2 cellular contexts compared by ENCODE assay signal in the genomic region with DNA sequence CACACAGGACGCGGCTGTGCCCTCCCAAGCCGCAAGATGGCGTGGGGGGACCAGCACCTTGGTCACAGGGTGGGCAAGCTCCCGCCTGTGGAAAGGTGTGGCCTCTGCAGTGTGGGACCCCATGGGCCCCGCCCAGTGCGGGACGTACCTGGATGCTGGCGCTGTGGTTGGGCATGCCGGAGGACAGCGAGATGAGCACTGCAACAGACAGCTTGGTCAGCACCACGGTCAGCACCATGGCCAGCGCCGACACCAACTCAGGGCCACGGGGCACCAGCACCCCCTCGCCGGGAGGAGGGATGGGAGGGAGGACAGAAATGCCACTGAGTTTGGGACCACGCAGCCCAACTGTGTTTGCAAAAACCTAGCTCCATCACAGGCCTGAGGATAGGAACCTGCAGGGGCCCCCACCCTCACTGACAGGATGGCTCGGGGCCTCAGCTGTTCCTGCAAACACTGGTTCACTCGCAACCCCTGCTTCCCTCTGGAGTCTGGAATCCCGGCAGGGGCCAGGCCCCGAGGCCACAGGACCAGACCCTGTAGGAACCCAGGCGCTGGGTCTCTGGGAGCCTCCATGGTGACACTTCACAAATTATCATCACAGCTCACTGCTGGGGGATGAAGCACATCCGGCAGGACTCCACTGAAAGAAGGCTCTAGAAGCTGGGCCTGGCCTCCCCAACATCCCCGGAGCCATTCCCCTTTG.
TF ChIP-seq lines count a peak whose summit lies in the region.

No MANE protein-coding gene starts in this region.

TF ChIP-seq in GM23338, 12 proteins besides CTCF, POLR2A, EP300 and RAD21 (continued from another document):
- TF ChIP-seq, protein P1, sequence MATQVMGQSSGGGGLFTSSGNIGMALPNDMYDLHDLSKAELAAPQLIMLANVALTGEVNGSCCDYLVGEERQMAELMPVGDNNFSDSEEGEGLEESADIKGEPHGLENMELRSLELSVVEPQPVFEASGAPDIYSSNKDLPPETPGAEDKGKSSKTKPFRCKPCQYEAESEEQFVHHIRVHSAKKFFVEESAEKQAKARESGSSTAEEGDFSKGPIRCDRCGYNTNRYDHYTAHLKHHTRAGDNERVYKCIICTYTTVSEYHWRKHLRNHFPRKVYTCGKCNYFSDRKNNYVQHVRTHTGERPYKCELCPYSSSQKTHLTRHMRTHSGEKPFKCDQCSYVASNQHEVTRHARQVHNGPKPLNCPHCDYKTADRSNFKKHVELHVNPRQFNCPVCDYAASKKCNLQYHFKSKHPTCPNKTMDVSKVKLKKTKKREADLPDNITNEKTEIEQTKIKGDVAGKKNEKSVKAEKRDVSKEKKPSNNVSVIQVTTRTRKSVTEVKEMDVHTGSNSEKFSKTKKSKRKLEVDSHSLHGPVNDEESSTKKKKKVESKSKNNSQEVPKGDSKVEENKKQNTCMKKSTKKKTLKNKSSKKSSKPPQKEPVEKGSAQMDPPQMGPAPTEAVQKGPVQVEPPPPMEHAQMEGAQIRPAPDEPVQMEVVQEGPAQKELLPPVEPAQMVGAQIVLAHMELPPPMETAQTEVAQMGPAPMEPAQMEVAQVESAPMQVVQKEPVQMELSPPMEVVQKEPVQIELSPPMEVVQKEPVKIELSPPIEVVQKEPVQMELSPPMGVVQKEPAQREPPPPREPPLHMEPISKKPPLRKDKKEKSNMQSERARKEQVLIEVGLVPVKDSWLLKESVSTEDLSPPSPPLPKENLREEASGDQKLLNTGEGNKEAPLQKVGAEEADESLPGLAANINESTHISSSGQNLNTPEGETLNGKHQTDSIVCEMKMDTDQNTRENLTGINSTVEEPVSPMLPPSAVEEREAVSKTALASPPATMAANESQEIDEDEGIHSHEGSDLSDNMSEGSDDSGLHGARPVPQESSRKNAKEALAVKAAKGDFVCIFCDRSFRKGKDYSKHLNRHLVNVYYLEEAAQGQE (IDR thresholded peaks at IDR 0.05; ENCODE audit: unreplicated experiment): peak; percentile 95
- TF ChIP-seq, protein P2, sequence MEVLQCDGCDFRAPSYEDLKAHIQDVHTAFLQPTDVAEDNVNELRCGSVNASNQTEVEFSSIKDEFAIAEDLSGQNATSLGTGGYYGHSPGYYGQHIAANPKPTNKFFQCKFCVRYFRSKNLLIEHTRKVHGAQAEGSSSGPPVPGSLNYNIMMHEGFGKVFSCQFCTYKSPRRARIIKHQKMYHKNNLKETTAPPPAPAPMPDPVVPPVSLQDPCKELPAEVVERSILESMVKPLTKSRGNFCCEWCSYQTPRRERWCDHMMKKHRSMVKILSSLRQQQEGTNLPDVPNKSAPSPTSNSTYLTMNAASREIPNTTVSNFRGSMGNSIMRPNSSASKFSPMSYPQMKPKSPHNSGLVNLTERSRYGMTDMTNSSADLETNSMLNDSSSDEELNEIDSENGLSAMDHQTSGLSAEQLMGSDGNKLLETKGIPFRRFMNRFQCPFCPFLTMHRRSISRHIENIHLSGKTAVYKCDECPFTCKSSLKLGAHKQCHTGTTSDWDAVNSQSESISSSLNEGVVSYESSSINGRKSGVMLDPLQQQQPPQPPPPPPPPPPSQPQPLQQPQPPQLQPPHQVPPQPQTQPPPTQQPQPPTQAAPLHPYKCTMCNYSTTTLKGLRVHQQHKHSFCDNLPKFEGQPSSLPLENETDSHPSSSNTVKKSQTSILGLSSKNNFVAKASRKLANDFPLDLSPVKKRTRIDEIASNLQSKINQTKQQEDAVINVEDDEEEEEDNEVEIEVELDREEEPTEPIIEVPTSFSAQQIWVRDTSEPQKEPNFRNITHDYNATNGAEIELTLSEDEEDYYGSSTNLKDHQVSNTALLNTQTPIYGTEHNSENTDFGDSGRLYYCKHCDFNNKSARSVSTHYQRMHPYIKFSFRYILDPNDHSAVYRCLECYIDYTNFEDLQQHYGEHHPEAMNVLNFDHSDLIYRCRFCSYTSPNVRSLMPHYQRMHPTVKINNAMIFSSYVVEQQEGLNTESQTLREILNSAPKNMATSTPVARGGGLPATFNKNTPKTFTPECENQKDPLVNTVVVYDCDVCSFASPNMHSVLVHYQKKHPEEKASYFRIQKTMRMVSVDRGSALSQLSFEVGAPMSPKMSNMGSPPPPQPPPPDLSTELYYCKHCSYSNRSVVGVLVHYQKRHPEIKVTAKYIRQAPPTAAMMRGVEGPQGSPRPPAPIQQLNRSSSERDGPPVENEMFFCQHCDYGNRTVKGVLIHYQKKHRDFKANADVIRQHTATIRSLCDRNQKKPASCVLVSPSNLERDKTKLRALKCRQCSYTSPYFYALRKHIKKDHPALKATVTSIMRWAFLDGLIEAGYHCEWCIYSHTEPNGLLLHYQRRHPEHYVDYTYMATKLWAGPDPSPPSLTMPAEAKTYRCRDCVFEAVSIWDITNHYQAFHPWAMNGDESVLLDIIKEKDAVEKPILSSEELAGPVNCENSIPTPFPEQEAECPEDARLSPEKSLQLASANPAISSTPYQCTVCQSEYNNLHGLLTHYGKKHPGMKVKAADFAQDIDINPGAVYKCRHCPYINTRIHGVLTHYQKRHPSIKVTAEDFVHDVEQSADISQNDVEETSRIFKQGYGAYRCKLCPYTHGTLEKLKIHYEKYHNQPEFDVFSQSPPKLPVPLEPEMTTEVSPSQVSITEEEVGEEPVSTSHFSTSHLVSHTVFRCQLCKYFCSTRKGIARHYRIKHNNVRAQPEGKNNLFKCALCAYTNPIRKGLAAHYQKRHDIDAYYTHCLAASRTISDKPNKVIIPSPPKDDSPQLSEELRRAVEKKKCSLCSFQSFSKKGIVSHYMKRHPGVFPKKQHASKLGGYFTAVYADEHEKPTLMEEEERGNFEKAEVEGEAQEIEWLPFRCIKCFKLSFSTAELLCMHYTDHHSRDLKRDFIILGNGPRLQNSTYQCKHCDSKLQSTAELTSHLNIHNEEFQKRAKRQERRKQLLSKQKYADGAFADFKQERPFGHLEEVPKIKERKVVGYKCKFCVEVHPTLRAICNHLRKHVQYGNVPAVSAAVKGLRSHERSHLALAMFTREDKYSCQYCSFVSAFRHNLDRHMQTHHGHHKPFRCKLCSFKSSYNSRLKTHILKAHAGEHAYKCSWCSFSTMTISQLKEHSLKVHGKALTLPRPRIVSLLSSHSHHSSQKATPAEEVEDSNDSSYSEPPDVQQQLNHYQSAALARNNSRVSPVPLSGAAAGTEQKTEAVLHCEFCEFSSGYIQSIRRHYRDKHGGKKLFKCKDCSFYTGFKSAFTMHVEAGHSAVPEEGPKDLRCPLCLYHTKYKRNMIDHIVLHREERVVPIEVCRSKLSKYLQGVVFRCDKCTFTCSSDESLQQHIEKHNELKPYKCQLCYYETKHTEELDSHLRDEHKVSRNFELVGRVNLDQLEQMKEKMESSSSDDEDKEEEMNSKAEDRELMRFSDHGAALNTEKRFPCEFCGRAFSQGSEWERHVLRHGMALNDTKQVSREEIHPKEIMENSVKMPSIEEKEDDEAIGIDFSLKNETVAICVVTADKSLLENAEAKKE (CRISPR knock-in tag; IDR thresholded peaks at IDR 0.05): no peak

TF ChIP-seq in WTC11, 78 proteins besides CTCF, POLR2A, EP300 and RAD21 (continued from another document and continues in another):
- TF ChIP-seq, protein P3, sequence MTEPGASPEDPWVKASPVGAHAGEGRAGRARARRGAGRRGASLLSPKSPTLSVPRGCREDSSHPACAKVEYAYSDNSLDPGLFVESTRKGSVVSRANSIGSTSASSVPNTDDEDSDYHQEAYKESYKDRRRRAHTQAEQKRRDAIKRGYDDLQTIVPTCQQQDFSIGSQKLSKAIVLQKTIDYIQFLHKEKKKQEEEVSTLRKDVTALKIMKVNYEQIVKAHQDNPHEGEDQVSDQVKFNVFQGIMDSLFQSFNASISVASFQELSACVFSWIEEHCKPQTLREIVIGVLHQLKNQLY (CRISPR knock-in tag; IDR thresholded peaks at IDR 0.05): no peak
- TF ChIP-seq, protein P4, sequence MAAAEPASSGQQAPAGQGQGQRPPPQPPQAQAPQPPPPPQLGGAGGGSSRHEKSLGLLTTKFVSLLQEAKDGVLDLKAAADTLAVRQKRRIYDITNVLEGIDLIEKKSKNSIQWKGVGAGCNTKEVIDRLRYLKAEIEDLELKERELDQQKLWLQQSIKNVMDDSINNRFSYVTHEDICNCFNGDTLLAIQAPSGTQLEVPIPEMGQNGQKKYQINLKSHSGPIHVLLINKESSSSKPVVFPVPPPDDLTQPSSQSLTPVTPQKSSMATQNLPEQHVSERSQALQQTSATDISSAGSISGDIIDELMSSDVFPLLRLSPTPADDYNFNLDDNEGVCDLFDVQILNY (CRISPR knock-in tag; IDR thresholded peaks at IDR 0.05): no peak
- 0 out of 2 replicates have a peak, but pooled peaks have one; percentile 50 for TF ChIP-seq KAT7 (CRISPR knock-in tag; IDR thresholded peaks at IDR 0.05; ENCODE audit: borderline replicate concordance)
- TF ChIP-seq RORB (CRISPR knock-in tag; IDR thresholded peaks at IDR 0.05): no peak
- no peak for TF ChIP-seq NR2C2 (CRISPR knock-in tag; IDR thresholded peaks at IDR 0.05)
- TF ChIP-seq, protein P5, sequence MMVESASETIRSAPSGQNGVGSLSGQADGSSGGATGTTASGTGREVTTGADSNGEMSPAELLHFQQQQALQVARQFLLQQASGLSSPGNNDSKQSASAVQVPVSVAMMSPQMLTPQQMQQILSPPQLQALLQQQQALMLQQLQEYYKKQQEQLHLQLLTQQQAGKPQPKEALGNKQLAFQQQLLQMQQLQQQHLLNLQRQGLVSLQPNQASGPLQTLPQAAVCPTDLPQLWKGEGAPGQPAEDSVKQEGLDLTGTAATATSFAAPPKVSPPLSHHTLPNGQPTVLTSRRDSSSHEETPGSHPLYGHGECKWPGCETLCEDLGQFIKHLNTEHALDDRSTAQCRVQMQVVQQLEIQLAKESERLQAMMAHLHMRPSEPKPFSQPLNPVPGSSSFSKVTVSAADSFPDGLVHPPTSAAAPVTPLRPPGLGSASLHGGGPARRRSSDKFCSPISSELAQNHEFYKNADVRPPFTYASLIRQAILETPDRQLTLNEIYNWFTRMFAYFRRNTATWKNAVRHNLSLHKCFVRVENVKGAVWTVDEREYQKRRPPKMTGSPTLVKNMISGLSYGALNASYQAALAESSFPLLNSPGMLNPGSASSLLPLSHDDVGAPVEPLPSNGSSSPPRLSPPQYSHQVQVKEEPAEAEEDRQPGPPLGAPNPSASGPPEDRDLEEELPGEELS (CRISPR knock-in tag; IDR thresholded peaks at IDR 0.05): peak; percentile 79; the same call in 1 of the 2 replicates
- TF ChIP-seq TEAD1 (CRISPR knock-in tag; IDR thresholded peaks at IDR 0.05): 0 out of 2 replicates have a peak, but pooled peaks have one; percentile 50
- TF ChIP-seq, protein P6, sequence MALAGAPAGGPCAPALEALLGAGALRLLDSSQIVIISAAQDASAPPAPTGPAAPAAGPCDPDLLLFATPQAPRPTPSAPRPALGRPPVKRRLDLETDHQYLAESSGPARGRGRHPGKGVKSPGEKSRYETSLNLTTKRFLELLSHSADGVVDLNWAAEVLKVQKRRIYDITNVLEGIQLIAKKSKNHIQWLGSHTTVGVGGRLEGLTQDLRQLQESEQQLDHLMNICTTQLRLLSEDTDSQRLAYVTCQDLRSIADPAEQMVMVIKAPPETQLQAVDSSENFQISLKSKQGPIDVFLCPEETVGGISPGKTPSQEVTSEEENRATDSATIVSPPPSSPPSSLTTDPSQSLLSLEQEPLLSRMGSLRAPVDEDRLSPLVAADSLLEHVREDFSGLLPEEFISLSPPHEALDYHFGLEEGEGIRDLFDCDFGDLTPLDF (CRISPR knock-in tag; IDR thresholded peaks at IDR 0.05): peak; percentile 72; the same call in 1 of the 2 replicates
- peak; percentile 58; the same call in 1 of the 2 replicates for TF ChIP-seq TP53 (CRISPR knock-in tag; IDR thresholded peaks at IDR 0.05)
- no peak for TF ChIP-seq HMGA2 (CRISPR knock-in tag; IDR thresholded peaks at IDR 0.05)
- peak; percentile 88; the same call in 1 of the 2 replicates for TF ChIP-seq ZNF219 (CRISPR knock-in tag; IDR thresholded peaks at IDR 0.05; ENCODE audit: borderline replicate concordance)
- TF ChIP-seq ZNF232 (CRISPR knock-in tag; IDR thresholded peaks at IDR 0.05): 0 out of 2 replicates have a peak, but pooled peaks have one; percentile 23
- TF ChIP-seq ZNF423 (CRISPR knock-in tag; IDR thresholded peaks at IDR 0.05): no peak
- TF ChIP-seq, protein P7, sequence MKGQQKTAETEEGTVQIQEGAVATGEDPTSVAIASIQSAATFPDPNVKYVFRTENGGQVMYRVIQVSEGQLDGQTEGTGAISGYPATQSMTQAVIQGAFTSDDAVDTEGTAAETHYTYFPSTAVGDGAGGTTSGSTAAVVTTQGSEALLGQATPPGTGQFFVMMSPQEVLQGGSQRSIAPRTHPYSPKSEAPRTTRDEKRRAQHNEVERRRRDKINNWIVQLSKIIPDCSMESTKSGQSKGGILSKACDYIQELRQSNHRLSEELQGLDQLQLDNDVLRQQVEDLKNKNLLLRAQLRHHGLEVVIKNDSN (CRISPR knock-in tag; IDR thresholded peaks at IDR 0.05): peak; percentile 45; the same call in 1 of the 2 replicates
- TF ChIP-seq, protein P8, sequence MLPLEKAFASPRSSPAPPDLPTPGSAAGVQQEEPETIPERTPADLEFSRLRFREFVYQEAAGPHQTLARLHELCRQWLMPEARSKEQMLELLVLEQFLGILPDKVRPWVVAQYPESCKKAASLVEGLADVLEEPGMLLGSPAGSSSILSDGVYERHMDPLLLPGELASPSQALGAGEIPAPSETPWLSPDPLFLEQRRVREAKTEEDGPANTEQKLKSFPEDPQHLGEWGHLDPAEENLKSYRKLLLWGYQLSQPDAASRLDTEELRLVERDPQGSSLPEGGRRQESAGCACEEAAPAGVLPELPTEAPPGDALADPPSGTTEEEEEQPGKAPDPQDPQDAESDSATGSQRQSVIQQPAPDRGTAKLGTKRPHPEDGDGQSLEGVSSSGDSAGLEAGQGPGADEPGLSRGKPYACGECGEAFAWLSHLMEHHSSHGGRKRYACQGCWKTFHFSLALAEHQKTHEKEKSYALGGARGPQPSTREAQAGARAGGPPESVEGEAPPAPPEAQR (CRISPR knock-in tag; IDR thresholded peaks at IDR 0.05): no peak
- TF ChIP-seq NR1H2 (CRISPR knock-in tag; IDR thresholded peaks at IDR 0.05): no peak
- TF ChIP-seq, protein P9, sequence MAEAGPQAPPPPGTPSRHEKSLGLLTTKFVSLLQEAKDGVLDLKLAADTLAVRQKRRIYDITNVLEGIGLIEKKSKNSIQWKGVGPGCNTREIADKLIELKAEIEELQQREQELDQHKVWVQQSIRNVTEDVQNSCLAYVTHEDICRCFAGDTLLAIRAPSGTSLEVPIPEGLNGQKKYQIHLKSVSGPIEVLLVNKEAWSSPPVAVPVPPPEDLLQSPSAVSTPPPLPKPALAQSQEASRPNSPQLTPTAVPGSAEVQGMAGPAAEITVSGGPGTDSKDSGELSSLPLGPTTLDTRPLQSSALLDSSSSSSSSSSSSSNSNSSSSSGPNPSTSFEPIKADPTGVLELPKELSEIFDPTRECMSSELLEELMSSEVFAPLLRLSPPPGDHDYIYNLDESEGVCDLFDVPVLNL (CRISPR knock-in tag; IDR thresholded peaks at IDR 0.05; ENCODE audit: borderline replicate concordance, low read depth): peak; percentile 70; the same call in 1 of the 2 replicates
- TF ChIP-seq ZNF671 (CRISPR knock-in tag; IDR thresholded peaks at IDR 0.05): no peak
- TF ChIP-seq, protein P10, sequence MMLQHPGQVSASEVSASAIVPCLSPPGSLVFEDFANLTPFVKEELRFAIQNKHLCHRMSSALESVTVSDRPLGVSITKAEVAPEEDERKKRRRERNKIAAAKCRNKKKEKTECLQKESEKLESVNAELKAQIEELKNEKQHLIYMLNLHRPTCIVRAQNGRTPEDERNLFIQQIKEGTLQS (CRISPR knock-in tag; conservative IDR thresholded peaks at IDR 0.05): no peak
- no peak for TF ChIP-seq GABPB1 (CRISPR knock-in tag; IDR thresholded peaks at IDR 0.05)
- TF ChIP-seq, protein P11, sequence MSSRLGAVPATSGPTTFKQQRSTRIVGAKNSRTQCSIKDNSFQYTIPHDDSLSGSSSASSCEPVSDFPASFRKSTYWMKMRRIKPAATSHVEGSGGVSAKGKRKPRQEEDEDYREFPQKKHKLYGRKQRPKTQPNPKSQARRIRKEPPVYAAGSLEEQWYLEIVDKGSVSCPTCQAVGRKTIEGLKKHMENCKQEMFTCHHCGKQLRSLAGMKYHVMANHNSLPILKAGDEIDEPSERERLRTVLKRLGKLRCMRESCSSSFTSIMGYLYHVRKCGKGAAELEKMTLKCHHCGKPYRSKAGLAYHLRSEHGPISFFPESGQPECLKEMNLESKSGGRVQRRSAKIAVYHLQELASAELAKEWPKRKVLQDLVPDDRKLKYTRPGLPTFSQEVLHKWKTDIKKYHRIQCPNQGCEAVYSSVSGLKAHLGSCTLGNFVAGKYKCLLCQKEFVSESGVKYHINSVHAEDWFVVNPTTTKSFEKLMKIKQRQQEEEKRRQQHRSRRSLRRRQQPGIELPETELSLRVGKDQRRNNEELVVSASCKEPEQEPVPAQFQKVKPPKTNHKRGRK (CRISPR knock-in tag; IDR thresholded peaks at IDR 0.05; ENCODE audit: borderline replicate concordance): no peak
- no peak for TF ChIP-seq SOX15 (CRISPR knock-in tag; IDR thresholded peaks at IDR 0.05)
